Comparison of ENCODE assay signal across 10 cellular contexts in genomic region chr13:40205771-40206240, GRCh38.
DNase-seq lines count a peak whose midpoint lies in the region; ATAC-seq, FAIRE-seq and TF ChIP-seq lines count a peak whose summit lies in the region.
"Had no signal": no experiment of that assay in that cellular context is flagged by ENCODE, and none has a peak within 500 bp of the region (broad histone marks: within the 10 kb centered on the region; RNA-seq: fewer than 3 reads in every experiment).

No MANE protein-coding gene starts in this region.

- H3K27ac Mint-ChIP-seq in activated naive CD4-positive, alpha-beta T cell treated with anti-CD3 and anti-CD28 coated beads, Interleukin-2, amount 10 ng/mL, durations not matched to agents 7 days and 5 days, result peak overlapping the region; percentile 98
- peak overlapping the region; percentile 14 for H3K27ac Mint-ChIP-seq in type B pancreatic cell

- H3K9me3 ChIP-seq in GM12878 (replicated peaks; ENCODE audit: control insufficient read depth, insufficient read depth, low read length), result peaks cover 6% of the 10 kb centered on the region

- H3K4me1 Mint-ChIP-seq in activated naive CD4-positive, alpha-beta T cell treated with anti-CD3 and anti-CD28 coated beads, Interleukin-2, amount 10 ng/mL, durations not matched to agents 7 days and 5 days, result peaks cover 50% of the 10 kb centered on the region
- H3K4me1 Mint-ChIP-seq in type B pancreatic cell (ENCODE audit: unreplicated experiment), result no peaks in the 10 kb centered on the region

- H3K9me3 Mint-ChIP-seq in activated naive CD4-positive, alpha-beta T cell treated with anti-CD3 and anti-CD28 coated beads, Interleukin-2, amount 10 ng/mL, durations not matched to agents 7 days and 5 days, result peaks cover 23% of the 10 kb centered on the region
- peaks cover 3% of the 10 kb centered on the region for H3K9me3 Mint-ChIP-seq in type B pancreatic cell

- H2AFZ ChIP-seq in GM12878 (ENCODE audit: control insufficient read depth, low read depth, low read length), result no peak overlapping the region; the same call in 1 of the 2 replicates

- SMC1A ChIA-PET in GM12878 (lab: Charles Lee; ENCODE audit: uncharacterized antibody, unreplicated experiment), result no interaction called here

- H3K36me3 Mint-ChIP-seq in activated naive CD4-positive, alpha-beta T cell treated with anti-CD3 and anti-CD28 coated beads, Interleukin-2, amount 10 ng/mL, durations not matched to agents 7 days and 5 days, result peaks cover 27% of the 10 kb centered on the region
- H3K36me3 Mint-ChIP-seq in type B pancreatic cell, result no peaks in the 10 kb centered on the region

- POLR2A ChIA-PET in GM12878 (lab: Charles Lee), result no interaction called here

- in situ Hi-C loops in GM12878 (cut with MboI), result no loop called here

- WGBS in GM12878 (ENCODE audit: insufficient coverage, insufficient replicate concordance, low lambda C conversion rate, missing lambda C conversion rate), result 95% methylated on average over 4 of the region's 4 CpGs

- no peak overlapping the region for H3K9ac ChIP-seq in GM12878 (ENCODE audit: control insufficient read depth, insufficient read depth, low read length)

- no peaks in the 10 kb centered on the region for H4K20me1 ChIP-seq in GM12878 (ENCODE audit: control insufficient read depth, insufficient read depth)

- H3K79me2 ChIP-seq in GM12878 (ENCODE audit: control insufficient read depth, insufficient read depth, low read length), result no peaks in the 10 kb centered on the region

- H3K36me3 ChIP-seq in GM12878 (ENCODE audit: control insufficient read depth in 2 of 2, insufficient read depth in 2 of 2, low read length in 1 of 2), result no peaks in the 10 kb centered on the region

- H3K4me3 ChIP-seq in GM12878, result no peak overlapping the region
- H3K4me3 ChIP-seq: smooth muscle cell had no signal

- intact Hi-C loops in GM12878 (cut with micrococcal nuclease; ENCODE audit: unreplicated experiment), result no loop called here

- TF ChIP-seq RAD21 in GM12878 (IDR thresholded peaks at IDR 0.05; ENCODE audit: insufficient read depth, low read depth, low read length), result no peak

- CTCF ChIA-PET in activated naive CD4-positive, alpha-beta T cell treated with anti-CD3 and anti-CD28 coated beads, Interleukin-2, amount 10 ng/mL, durations not matched to agents 7 days and 5 days (lab: Charles Lee), result interaction anchor here (1.1 to 1.8 kb wide), 5 partner anchors 10 to 136 kb away, joined by 3 to 5 read pairs (median 5); no protein-coding TSS in a partner anchor
- CTCF ChIA-PET in GM12878 (lab: Yijun Ruan, JAX), result no interaction called here

- peaks cover 37% of the 10 kb centered on the region for H3K4me1 ChIP-seq in GM12878 (ENCODE audit: control insufficient read depth, insufficient read depth, low read length)

- BruUV-seq in GM12878 (replicated peaks; lab: Mats Ljungman, UMichigan), result no TSS peak

- TF ChIP-seq EP300 in GM12878 (IDR thresholded peaks at IDR 0.05; ENCODE audit: borderline replicate concordance in 1 of 2, control insufficient read depth in 1 of 2, low read depth in 2 of 2, low read length in 2 of 2), result no peak

- ATAC-seq in GM12878 (no peak), GM21381 (IDR thresholded peaks at IDR 0.05; ENCODE audit: unreplicated experiment) (no peak)

- H3K27me3 ChIP-seq in GM12878 (replicated peaks in 1 of 2; ENCODE audit: control insufficient read depth in 2 of 2, insufficient read depth in 2 of 2, low read length in 1 of 2), result no peaks in the 10 kb centered on the region; a peak in 1 of 4 replicates

- FAIRE-seq in GM12878 (lab: Jason Lieb, UNC), result no peak

- TF ChIP-seq CTCF in GM12878 (IDR thresholded peaks at IDR 0.05 in 2 of 3, conservative IDR thresholded peaks at IDR 0.05 in 1 of 3; ENCODE audit: control insufficient read depth in 2 of 3, extremely low read depth in 1 of 3, insufficient read depth in 1 of 3, low read depth in 3 of 3, low read length in 3 of 3) (no peak), type B pancreatic cell (conservative IDR thresholded peaks at IDR 0.05) (no peak)

- no peak for TF ChIP-seq POLR2A in GM12878 (IDR thresholded peaks at IDR 0.05; ENCODE audit: low read depth, low read length)

- RAD21 ChIA-PET in GM12878 (lab: Charles Lee; ENCODE audit: unreplicated experiment), result no interaction called here

- 0 out of 2 replicates have a peak overlapping the region, but pooled peaks have one; percentile 5 for H3K27ac ChIP-seq in GM12878 (ENCODE audit: control insufficient read depth, insufficient read depth)

- H3K27me3 Mint-ChIP-seq in activated naive CD4-positive, alpha-beta T cell treated with anti-CD3 and anti-CD28 coated beads, Interleukin-2, amount 10 ng/mL, durations not matched to agents 7 days and 5 days, result no peaks in the 10 kb centered on the region
- no peaks in the 10 kb centered on the region for H3K27me3 Mint-ChIP-seq in type B pancreatic cell

- no peak for DNase-seq in activated naive CD4-positive, alpha-beta T cell treated with anti-CD3 and anti-CD28 coated beads, Interleukin-2, amount 10 ng/mL, durations not matched to agents 7 days and 5 days
- no peak for DNase-seq in activated naive CD4-positive, alpha-beta T cell treated with Interleukin-2 at 50 U/mL for 16 hours
- DNase-seq in GM12878 (ENCODE audit: low read depth, low spot score) (no peak), midbrain (lab: John Stamatoyannopoulos, UW) (peak; percentile 36), type B pancreatic cell (ENCODE audit: extremely low spot score, unreplicated experiment) (no peak), activated gamma-delta T cell (lab: John Stamatoyannopoulos, UW) (no peak), NCI-H2107 treated with DMSO at 0.1 percent for 48 hours (lab: John Stamatoyannopoulos, UW; ENCODE audit: unreplicated experiment) (no peak)
- DNase-seq: activated gamma-delta T cell treated with Interleukin-2 at 50 U/mL for 16 hours had no signal

- no peak overlapping the region for H3K4me3 Mint-ChIP-seq in activated naive CD4-positive, alpha-beta T cell treated with anti-CD3 and anti-CD28 coated beads, Interleukin-2, amount 10 ng/mL, durations not matched to agents 7 days and 5 days
- H3K4me3 Mint-ChIP-seq in type B pancreatic cell, result no peak overlapping the region

- no peak overlapping the region for H3K4me2 ChIP-seq in GM12878 (ENCODE audit: control insufficient read depth, insufficient read depth)
- H3K4me2 ChIP-seq: smooth muscle cell had no signal

TF ChIP-seq in GM12878, 131 proteins besides CTCF, POLR2A, EP300 and RAD21 (continues in another document):
- TF ChIP-seq ZZZ3 (IDR thresholded peaks at IDR 0.05; ENCODE audit: control insufficient read depth, insufficient read length, low read depth) (no peak), MEF2A (IDR thresholded peaks at IDR 0.05; ENCODE audit: insufficient read depth, low read depth, low read length) (no peak), USF2 (IDR thresholded peaks at IDR 0.05; ENCODE audit: borderline replicate concordance, low read depth, low read length) (no peak), ATF7 (IDR thresholded peaks at IDR 0.05; ENCODE audit: low read depth) (no peak), MAX (IDR thresholded peaks at IDR 0.05; ENCODE audit: low read depth, low read length) (no peak), POLR2AphosphoS5 (IDR thresholded peaks at IDR 0.05; ENCODE audit: low read length) (no peak), MLLT1 (IDR thresholded peaks at IDR 0.05) (no peak), KDM1A (IDR thresholded peaks at IDR 0.05; ENCODE audit: borderline replicate concordance) (no peak), IKZF1 (conservative IDR thresholded peaks at IDR 0.05) (no peak), ZBTB33 (IDR thresholded peaks at IDR 0.05) (no peak)
